ENCODE assay signal across 1 cellular context in genomic region chr3:48623851-48624547, GRCh38.
A peak's percentile ranks its signal among the peaks of the same experiment; 100 is the strongest.
TF ChIP-seq lines count a peak whose summit lies in the region.

No MANE protein-coding gene starts in this region.

TF ChIP-seq in HepG2, 621 proteins besides CTCF, POLR2A, EP300 and RAD21 (continued from another document):
- TF ChIP-seq AHDC1 (CRISPR knock-in tag; IDR thresholded peaks at IDR 0.05; ENCODE audit: borderline replicate concordance) (peak; percentile 83; the same call in 1 of the 2 replicates), ZNF879 (CRISPR knock-in tag; IDR thresholded peaks at IDR 0.05) (no peak), PITX1 (CRISPR knock-in tag; IDR thresholded peaks at IDR 0.05) (no peak), MTA1 (CRISPR knock-in tag; IDR thresholded peaks at IDR 0.05; ENCODE audit: borderline replicate concordance) (0 out of 2 replicates have a peak, but pooled peaks have one; percentile 37), ZNF609 (CRISPR knock-in tag; IDR thresholded peaks at IDR 0.05; ENCODE audit: borderline replicate concordance) (peak; percentile 70; the same call in 1 of the 2 replicates), THAP9 (CRISPR knock-in tag; IDR thresholded peaks at IDR 0.05; ENCODE audit: borderline replicate concordance) (0 out of 2 replicates have a peak, but pooled peaks have one; percentile 7), LRRFIP1 (CRISPR knock-in tag; conservative IDR thresholded peaks at IDR 0.05) (no peak), HDAC2 (CRISPR knock-in tag; IDR thresholded peaks at IDR 0.05) (no peak), ELF1 (CRISPR knock-in tag; IDR thresholded peaks at IDR 0.05) (peak; percentile 64)
